Comparison of ENCODE assay signal across 27 cellular contexts in genomic region chr3:182404031-182404430, GRCh38.
"Had no signal": no experiment of that assay in that cellular context is flagged by ENCODE, and none has a peak within 500 bp of the region (broad histone marks: within the 10 kb centered on the region; RNA-seq: fewer than 3 reads in every experiment).

No MANE protein-coding gene starts in this region.

- H2AFZ ChIP-seq: neural progenitor cell, parathyroid adenoma had no signal

- H3K27me3 ChIP-seq: neural progenitor cell, ovary, right lobe of liver, sigmoid colon, stomach, thyroid gland, tibial nerve, upper lobe of left lung, vagina had no signal

- H3K27ac ChIP-seq: neural progenitor cell, ovary, parathyroid adenoma, psoas muscle, right lobe of liver, sigmoid colon, stomach, thoracic aorta, thyroid gland, tibial nerve, upper lobe of left lung, vagina had no signal

- H3K9me3 ChIP-seq: ovary, psoas muscle, right lobe of liver, sigmoid colon, stomach, thoracic aorta, thyroid gland, upper lobe of left lung, vagina had no signal

- H3K4me3 ChIP-seq: neural progenitor cell, ovary, psoas muscle, right lobe of liver, sigmoid colon, stomach, thoracic aorta, thyroid gland, tibial nerve, upper lobe of left lung, vagina had no signal

- DNase-seq: nephron progenitor cell; occipital lobe; ovary; posterior cingulate gyrus; psoas muscle; right cardiac atrium; right lobe of liver; sigmoid colon; small intestine; stimulated activated CD4-positive, alpha-beta T cell treated with anti-CD3 and anti-CD28 coated beads, Interleukin-15, amount 100 ng/mL, for 24 hours; stimulated activated CD4-positive, alpha-beta T cell treated with anti-CD3 and anti-CD28 coated beads, Interleukin-2, amount 100 ng/mL, for 24 hours; stimulated activated CD4-positive, alpha-beta T cell treated with anti-CD3 and anti-CD28 coated beads, Interleukin-2, amount 100 ng/mL, for 48 hours; stimulated activated CD4-positive, alpha-beta T cell treated with anti-CD3 and anti-CD28 coated beads, Interleukin-4, amount 100 ng/mL, for 24 hours; stimulated activated naive B cell treated with anti-CD40 and anti-IgM and Interleukin-4, amounts not matched to agents 10 μg/mL and 1 μg/mL and 100 μg/mL, for 72 hours; stimulated activated naive CD4-positive, alpha-beta T cell treated with Interleukin-2 at 50 U/mL for 16 hours; stomach; thyroid gland; trophoblast cell; upper lobe of left lung had no signal

- H3K4me1 ChIP-seq: parathyroid adenoma, psoas muscle, right lobe of liver, sigmoid colon, stomach, thyroid gland, upper lobe of left lung, vagina had no signal

- ATAC-seq: natural killer cell treated with Interleukin-12 subunit alpha and Interleukin-12 subunit beta and Interleukin-15 and Interleukin-18, amount 100 ng/mL, for 72 hours; psoas muscle; right cardiac atrium; right lobe of liver; stimulated activated effector memory CD8-positive, alpha-beta T cell treated with anti-CD3 and anti-CD28 coated beads, Interleukin-12 subunit alpha, Interleukin-12 subunit beta, amount 100 ng/mL, for 72 hours; stimulated activated naive B cell treated with anti-CD40 and anti-IgM and Interleukin-4, amounts not matched to agents 10 μg/mL and 1 μg/mL and 100 μg/mL, for 72 hours had no signal

- H3K4me2 ChIP-seq: neural progenitor cell had no signal

- FAIRE-seq: small intestine, urothelium cell line had no signal

- H3K36me3 ChIP-seq: neural progenitor cell, ovary, right lobe of liver, sigmoid colon, stomach, thoracic aorta, thyroid gland, tibial nerve, upper lobe of left lung, vagina had no signal

- H3K79me2 ChIP-seq: parathyroid adenoma had no signal

- H3K9ac ChIP-seq: neural progenitor cell, parathyroid adenoma had no signal
